ENCODE assay signal across 8 cellular contexts in the genomic region with DNA sequence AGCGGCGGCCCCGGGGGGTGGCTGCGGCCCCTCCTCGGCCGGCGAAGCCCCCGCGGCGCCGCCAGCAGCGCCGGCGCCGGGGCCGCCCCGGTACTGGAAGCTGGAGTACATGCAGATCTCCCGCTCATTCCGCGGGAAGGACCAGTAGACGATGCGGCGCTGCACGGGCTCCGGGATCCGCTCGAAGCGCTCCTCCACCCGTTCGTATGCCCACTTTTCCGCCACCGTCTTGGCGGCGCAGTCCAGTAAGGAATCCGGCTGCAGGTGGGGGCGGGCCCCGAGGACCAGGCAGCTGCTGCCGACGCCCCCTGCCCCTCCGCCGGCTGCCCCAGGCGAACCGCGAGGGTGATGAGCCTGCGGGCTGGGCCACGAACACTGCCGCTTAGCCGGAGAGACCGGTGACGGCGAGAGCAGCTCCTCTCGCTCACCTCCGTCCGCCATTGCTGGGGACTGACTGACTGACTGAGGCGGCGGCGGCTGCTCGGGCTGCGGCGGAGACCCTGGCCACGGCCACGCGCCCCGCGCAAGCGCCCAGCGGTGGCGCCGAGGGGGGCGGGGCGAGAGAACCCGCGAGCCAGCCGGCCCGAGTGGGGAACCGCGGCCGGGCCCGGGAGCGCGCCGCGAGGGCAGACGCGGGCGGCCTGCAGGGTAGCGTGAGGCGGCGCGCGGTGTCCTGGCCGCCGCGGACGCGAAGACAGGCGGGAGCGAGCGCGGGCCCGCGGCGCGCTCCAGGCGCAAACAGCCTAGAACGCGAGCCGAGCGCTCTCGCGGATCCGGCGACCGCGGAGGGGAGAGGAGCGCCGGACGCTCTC. TPM values are rescaled to one million over a fixed set of nuclear protein-coding genes. Genes with fewer than 3 reads are reported as not detected.
DNase-seq lines count a peak whose midpoint lies in the region; ATAC-seq, FAIRE-seq and TF ChIP-seq lines count a peak whose summit lies in the region.

TSS of gene ZSWIM5 (minus strand) at position 696 of the 812 bp plus-strand sequence. CDS start at position 441, 255 bp downstream.

- peaks cover 14% of the 10 kb centered on the region for H3K4me1 ChIP-seq in mononuclear cell (ENCODE audit: insufficient read depth, low read length)

- TF ChIP-seq POLR2A in GM12892 (IDR thresholded peaks at IDR 0.05; ENCODE audit: low read depth, low read length): peak; percentile 33; the same call in 1 of the 2 replicates

- ATAC-seq in HG02870 (IDR thresholded peaks at IDR 0.05; ENCODE audit: unreplicated experiment): peak; percentile 65

- peak within 1 kb of the TSS; percentile 48 for H3K4me3 ChIP-seq in mononuclear cell (ENCODE audit: low read length)

- no peaks in the 10 kb centered on the region for H3K9me3 ChIP-seq in mononuclear cell (ENCODE audit: low read depth, low read length)

- peaks cover 59% of the 10 kb centered on the region for H3K27me3 ChIP-seq in mononuclear cell (ENCODE audit: insufficient read depth, low read length)

- DNase-seq in GM12892 (ENCODE audit: insufficient read length) (peak; percentile 59), NCI-H526 (lab: John Stamatoyannopoulos, UW) (peak; percentile 87 to 97), activated T-cell treated with anti-CD3 and anti-CD28 coated beads for 24 hours (ENCODE audit: low read depth) (peak; percentile 36), epidermal melanocyte (ENCODE audit: insufficient read length, low spot score) (peak; percentile 50), GDM1 (lab: John Stamatoyannopoulos, UW) (no peak)
- DNase-seq in stimulated activated CD8-positive, alpha-beta memory T cell treated with anti-CD3 and anti-CD28 coated beads, Interleukin-2, amount 100 ng/mL, for 1 hour (ENCODE audit: low read depth in 2 of 2): peak; percentile 19 to 28

- FAIRE-seq in GM12892 (lab: Jason Lieb, UNC): peak; percentile 73

RNA-seq across cellular contexts. Expression of gene ZSWIM5, which starts in this region (rescaled TPM):
- polyA plus RNA-seq in GM12892 (2012; ENCODE audit: missing spikeins): not detected
- total RNA-seq in mononuclear cell: 1.5 TPM
